8 cellular contexts compared by ENCODE assay signal in the genomic region with DNA sequence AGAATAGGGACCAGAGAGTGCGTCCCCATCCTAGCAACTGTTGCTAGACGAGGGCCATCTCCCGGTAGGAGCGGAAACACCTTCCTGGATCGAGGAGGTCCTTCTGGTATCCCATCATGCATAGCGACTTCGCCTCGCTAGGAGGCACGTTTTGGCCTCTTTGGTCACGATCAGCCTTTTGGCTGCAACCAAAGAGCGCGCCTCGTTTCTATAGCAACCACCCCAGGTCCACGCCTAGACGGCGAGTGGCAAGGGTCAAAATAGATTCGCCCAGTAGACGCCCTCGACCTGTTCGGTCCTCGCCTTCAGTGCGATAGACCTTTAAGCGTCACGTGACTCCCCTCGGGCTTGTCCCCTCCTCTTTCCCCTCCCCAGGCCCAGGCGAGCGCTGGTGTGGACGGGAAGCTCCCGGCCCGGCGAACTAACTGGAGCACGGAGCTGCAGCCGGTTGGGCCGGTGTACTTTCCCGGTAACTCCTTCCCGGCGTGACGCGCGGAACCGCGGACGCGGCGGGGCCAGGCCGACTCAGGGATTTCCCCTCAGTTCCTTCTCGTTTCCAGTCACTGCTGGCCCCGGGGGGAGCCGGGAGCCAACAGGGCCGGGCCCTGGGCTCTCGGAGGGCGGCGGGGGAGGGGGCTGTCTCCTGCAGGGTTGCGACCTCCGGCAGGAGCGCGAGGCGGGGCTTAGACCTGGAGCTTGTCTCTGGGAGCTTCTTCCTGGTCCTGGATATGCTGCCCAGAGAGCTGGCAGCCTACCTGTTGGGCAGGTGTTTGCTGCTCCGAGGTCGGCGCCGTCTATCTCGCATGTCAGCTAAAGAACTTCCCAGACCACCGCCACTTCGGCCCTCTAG. TPM values are rescaled to one million over a fixed set of nuclear protein-coding genes. Genes with fewer than 3 reads are reported as not detected.
DNase-seq lines count a peak whose midpoint lies in the region; ATAC-seq and TF ChIP-seq lines count a peak whose summit lies in the region.

TSS of gene DNAJC16 (plus strand) at position 359 of the 850 bp plus-strand sequence. CDS start 2,258 bp downstream, outside the sequence.

- H3K4me3 Mint-ChIP-seq in GM23338: peak within 1 kb of the TSS; percentile 83
- H3K4me3 Mint-ChIP-seq in activated T-helper 2 cell treated with anti-CD3 and anti-CD28 coated beads, Interferon-gamma antibody, Interleukin-2, Interleukin-4, amounts not matched to agents 10 μg/mL and 5 μg/mL and 100 μg/mL, durations not matched to agents 14 hours and 24 hours and 36 hours (ENCODE audit: low read depth): peak within 1 kb of the TSS; percentile 87
- H3K4me3 Mint-ChIP-seq in natural killer cell treated with Interleukin-12 subunit alpha and Interleukin-12 subunit beta and Interleukin-15 and Interleukin-18, amount 100 ng/mL, for 72 hours: peak within 1 kb of the TSS; percentile 97
- H3K4me3 Mint-ChIP-seq in stimulated activated naive CD8-positive, alpha-beta T cell treated with anti-CD3 and anti-CD28 coated beads, Interleukin-15, Interleukin-2, amounts not matched to agents 100 ng/mL and 50 ng/mL, for 24 hours: peak within 1 kb of the TSS; percentile 82

- H3K4me2 ChIP-seq in GM23338: peak within 1 kb of the TSS; percentile 81

- DNase-seq in EH (ENCODE audit: low read depth) (peak; percentile 100), GM23338 (ENCODE audit: low spot score) (peak; percentile 100), RWPE1 (ENCODE audit: low spot score) (peak; percentile 96), fibroblast of peridontal ligament (ENCODE audit: extremely low read depth) (peak; percentile 100)
- peak; percentile 99 for DNase-seq in activated T-helper 2 cell treated with anti-CD3 and anti-CD28 coated beads, Interferon-gamma antibody, Interleukin-2, Interleukin-4, amounts not matched to agents 10 μg/mL and 5 μg/mL and 100 μg/mL, durations not matched to agents 14 hours and 24 hours and 36 hours (ENCODE audit: low spot score)
- peak; percentile 99 for DNase-seq in natural killer cell treated with Interleukin-12 subunit alpha and Interleukin-12 subunit beta and Interleukin-15 and Interleukin-18, amount 100 ng/mL, for 72 hours (ENCODE audit: low spot score)

- H3K4me1 Mint-ChIP-seq in GM23338: peaks cover 34% of the 10 kb centered on the region
- peaks cover 44% of the 10 kb centered on the region for H3K4me1 Mint-ChIP-seq in activated T-helper 2 cell treated with anti-CD3 and anti-CD28 coated beads, Interferon-gamma antibody, Interleukin-2, Interleukin-4, amounts not matched to agents 10 μg/mL and 5 μg/mL and 100 μg/mL, durations not matched to agents 14 hours and 24 hours and 36 hours (ENCODE audit: low read depth)
- peaks cover 36 to 53% of the 10 kb centered on the region in 2 donors for H3K4me1 Mint-ChIP-seq in natural killer cell treated with Interleukin-12 subunit alpha and Interleukin-12 subunit beta and Interleukin-15 and Interleukin-18, amount 100 ng/mL, for 72 hours (ENCODE audit: low read depth in 2 of 2)
- peaks cover 58% of the 10 kb centered on the region for H3K4me1 Mint-ChIP-seq in stimulated activated naive CD8-positive, alpha-beta T cell treated with anti-CD3 and anti-CD28 coated beads, Interleukin-15, Interleukin-2, amounts not matched to agents 100 ng/mL and 50 ng/mL, for 24 hours (ENCODE audit: low read depth)

- H2AFZ ChIP-seq in GM23338: peak within 1 kb of the TSS; percentile 94; the same call in 1 of the 2 replicates

- 0 out of 2 replicates have a peak, but pooled peaks cover 6% of the 10 kb centered on the region for H4K20me1 ChIP-seq in GM23338 (replicated peaks; ENCODE audit: insufficient read depth)

- ATAC-seq in GM23338: peak; percentile 71
- ATAC-seq in natural killer cell treated with Interleukin-12 subunit alpha and Interleukin-12 subunit beta and Interleukin-15 and Interleukin-18, amount 100 ng/mL, for 72 hours: peak; percentile 68 to 73

- peak within 1 kb of the TSS; percentile 89 for H3K27ac Mint-ChIP-seq in GM23338
- peak within 1 kb of the TSS; percentile 98 for H3K27ac Mint-ChIP-seq in activated T-helper 2 cell treated with anti-CD3 and anti-CD28 coated beads, Interferon-gamma antibody, Interleukin-2, Interleukin-4, amounts not matched to agents 10 μg/mL and 5 μg/mL and 100 μg/mL, durations not matched to agents 14 hours and 24 hours and 36 hours
- peak within 1 kb of the TSS; percentile 85 to 88 for H3K27ac Mint-ChIP-seq in natural killer cell treated with Interleukin-12 subunit alpha and Interleukin-12 subunit beta and Interleukin-15 and Interleukin-18, amount 100 ng/mL, for 72 hours
- peak within 1 kb of the TSS; percentile 98 for H3K27ac Mint-ChIP-seq in stimulated activated naive CD8-positive, alpha-beta T cell treated with anti-CD3 and anti-CD28 coated beads, Interleukin-15, Interleukin-2, amounts not matched to agents 100 ng/mL and 50 ng/mL, for 24 hours

- peaks cover 15% of the 10 kb centered on the region for H3K4me1 ChIP-seq in GM23338 (ENCODE audit: insufficient read depth)

- no peaks in the 10 kb centered on the region for H3F3A ChIP-seq in GM23338 (replicated peaks; ENCODE audit: low read depth)

- CTCF ChIA-PET in RWPE1 (lab: Yijun Ruan, JAX): interaction anchor here (0.6 kb wide), 1 partner anchor 96 kb away, joined by 3 read pairs; no protein-coding TSS in a partner anchor

- H3K27me3 Mint-ChIP-seq in GM23338 (ENCODE audit: insufficient read depth, low read depth, poor library complexity): peaks cover 7% of the 10 kb centered on the region
- no peaks in the 10 kb centered on the region for H3K27me3 Mint-ChIP-seq in activated T-helper 2 cell treated with anti-CD3 and anti-CD28 coated beads, Interferon-gamma antibody, Interleukin-2, Interleukin-4, amounts not matched to agents 10 μg/mL and 5 μg/mL and 100 μg/mL, durations not matched to agents 14 hours and 24 hours and 36 hours (ENCODE audit: low read depth)
- no peaks in the 10 kb centered on the region for H3K27me3 Mint-ChIP-seq in natural killer cell treated with Interleukin-12 subunit alpha and Interleukin-12 subunit beta and Interleukin-15 and Interleukin-18, amount 100 ng/mL, for 72 hours
- no peaks in the 10 kb centered on the region for H3K27me3 Mint-ChIP-seq in stimulated activated naive CD8-positive, alpha-beta T cell treated with anti-CD3 and anti-CD28 coated beads, Interleukin-15, Interleukin-2, amounts not matched to agents 100 ng/mL and 50 ng/mL, for 24 hours

- H3K27ac ChIP-seq in GM23338 (ENCODE audit: low read depth) (peak within 1 kb of the TSS; percentile 73), RWPE1 (peak within 1 kb of the TSS; percentile 89)

- H3K4me3 ChIP-seq in GM23338: peak within 1 kb of the TSS; percentile 73

- no peaks in the 10 kb centered on the region for H3K9me2 ChIP-seq in GM23338 (ENCODE audit: insufficient read depth)

- TF ChIP-seq CTCF in GM23338 (conservative IDR thresholded peaks at IDR 0.05; ENCODE audit: low read depth in 2 of 2): peak in 1 of 2 experiments; percentile 43; a peak in 2 of 4 replicates
- TF ChIP-seq CTCF in LNCAP (IDR thresholded peaks at IDR 0.05): peak; percentile 10; the same call in 1 of the 2 replicates
- no peak for TF ChIP-seq CTCF in RWPE1 (conservative IDR thresholded peaks at IDR 0.05; ENCODE audit: low read depth)

- H3K79me2 ChIP-seq in GM23338 (replicated peaks; ENCODE audit: insufficient read depth): peaks cover 46% of the 10 kb centered on the region

- no peaks in the 10 kb centered on the region for H3K27me3 ChIP-seq in GM23338 (ENCODE audit: insufficient read depth)

- no peaks in the 10 kb centered on the region for H3K36me3 ChIP-seq in GM23338 (ENCODE audit: insufficient read depth)

- intact Hi-C loops in activated T-helper 2 cell treated with anti-CD3 and anti-CD28 coated beads, Interferon-gamma antibody, Interleukin-2, Interleukin-4, amounts not matched to agents 10 μg/mL and 5 μg/mL and 100 μg/mL, durations not matched to agents 14 hours and 24 hours and 36 hours (cut with micrococcal nuclease): loop anchor here (1.0 kb wide), 3 partner anchors 58 to 841 kb away; partner anchors contain the start of genes DDI2 and SZRD1

- no peaks in the 10 kb centered on the region for H3K36me3 Mint-ChIP-seq in GM23338 (ENCODE audit: low read depth)
- peaks cover 17% of the 10 kb centered on the region for H3K36me3 Mint-ChIP-seq in activated T-helper 2 cell treated with anti-CD3 and anti-CD28 coated beads, Interferon-gamma antibody, Interleukin-2, Interleukin-4, amounts not matched to agents 10 μg/mL and 5 μg/mL and 100 μg/mL, durations not matched to agents 14 hours and 24 hours and 36 hours (ENCODE audit: low read depth)
- H3K36me3 Mint-ChIP-seq in natural killer cell treated with Interleukin-12 subunit alpha and Interleukin-12 subunit beta and Interleukin-15 and Interleukin-18, amount 100 ng/mL, for 72 hours: no peaks in the 10 kb centered on the region
- H3K36me3 Mint-ChIP-seq in stimulated activated naive CD8-positive, alpha-beta T cell treated with anti-CD3 and anti-CD28 coated beads, Interleukin-15, Interleukin-2, amounts not matched to agents 100 ng/mL and 50 ng/mL, for 24 hours (ENCODE audit: low read depth): peaks cover 10% of the 10 kb centered on the region

- no peaks in the 10 kb centered on the region for H3K9me3 Mint-ChIP-seq in GM23338
- no peaks in the 10 kb centered on the region for H3K9me3 Mint-ChIP-seq in activated T-helper 2 cell treated with anti-CD3 and anti-CD28 coated beads, Interferon-gamma antibody, Interleukin-2, Interleukin-4, amounts not matched to agents 10 μg/mL and 5 μg/mL and 100 μg/mL, durations not matched to agents 14 hours and 24 hours and 36 hours
- H3K9me3 Mint-ChIP-seq in natural killer cell treated with Interleukin-12 subunit alpha and Interleukin-12 subunit beta and Interleukin-15 and Interleukin-18, amount 100 ng/mL, for 72 hours: no peaks in the 10 kb centered on the region
- no peaks in the 10 kb centered on the region for H3K9me3 Mint-ChIP-seq in stimulated activated naive CD8-positive, alpha-beta T cell treated with anti-CD3 and anti-CD28 coated beads, Interleukin-15, Interleukin-2, amounts not matched to agents 100 ng/mL and 50 ng/mL, for 24 hours

- POLR2A ChIA-PET in RWPE1 (lab: Yijun Ruan, JAX; ENCODE audit: low non-redundant PET): interaction anchor here (0.7 kb wide), 1 partner anchor 92 kb away, joined by 3 read pairs; no protein-coding TSS in a partner anchor

RNA-seq across cellular contexts. Expression of gene DNAJC16, which starts in this region (rescaled TPM):
- 18.0 and 20.9 TPM in 2 replicates for total RNA-seq in GM23338 (2014; rRNA removed; shearing (Covaris generic))
- polyA plus RNA-seq in GM23338 (2016; fragmentation: Nextera tagmentation; extraction: Ambion mirVana): 6.3 and 7.2 TPM in 2 replicates
- total RNA-seq in activated T-helper 2 cell treated with anti-CD3 and anti-CD28 coated beads, Interferon-gamma antibody, Interleukin-2, Interleukin-4, amounts not matched to agents 10 μg/mL and 5 μg/mL and 100 μg/mL, durations not matched to agents 14 hours and 24 hours and 36 hours: 10.9 and 18.7 TPM in 2 replicates
- 10 to 100 TPM; 15.5 to 23.7 TPM for total RNA-seq in natural killer cell treated with Interleukin-12 subunit alpha and Interleukin-12 subunit beta and Interleukin-15 and Interleukin-18, amount 100 ng/mL, for 72 hours

Comparison
In these comparisons a context has a peak if more than half of its experiments do, and no peak if none do; other contexts are left out.
1. Peak in every context shown above with its lines: DNase-seq, ATAC-seq, H3K4me3 ChIP-seq and H3K27ac ChIP-seq.